1 cellular context compared by ENCODE assay signal in the genomic region with DNA sequence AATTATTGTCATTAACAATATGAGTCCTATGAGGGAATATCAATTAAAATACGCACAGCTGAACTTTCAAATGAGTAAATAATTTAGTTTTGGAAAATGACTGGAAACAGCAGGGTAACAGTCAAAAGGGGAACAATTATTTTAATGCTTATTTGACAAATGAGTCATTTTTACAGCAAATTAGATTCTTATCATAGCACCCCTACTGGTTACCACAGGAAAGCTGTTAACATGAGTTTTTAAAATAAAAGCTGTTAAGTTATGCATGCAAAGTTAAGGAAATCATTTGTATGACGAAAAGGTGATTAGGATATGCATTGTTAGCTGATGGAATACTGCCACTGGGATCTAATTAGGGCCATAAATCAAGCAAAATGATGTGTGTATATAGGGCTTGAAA.
TF ChIP-seq lines count a peak whose summit lies in the region.

No MANE protein-coding gene starts in this region.

TF ChIP-seq in IMR-90, 13 proteins besides CTCF, POLR2A, EP300 and RAD21 (continued from another document):
- TF ChIP-seq, protein P1, sequence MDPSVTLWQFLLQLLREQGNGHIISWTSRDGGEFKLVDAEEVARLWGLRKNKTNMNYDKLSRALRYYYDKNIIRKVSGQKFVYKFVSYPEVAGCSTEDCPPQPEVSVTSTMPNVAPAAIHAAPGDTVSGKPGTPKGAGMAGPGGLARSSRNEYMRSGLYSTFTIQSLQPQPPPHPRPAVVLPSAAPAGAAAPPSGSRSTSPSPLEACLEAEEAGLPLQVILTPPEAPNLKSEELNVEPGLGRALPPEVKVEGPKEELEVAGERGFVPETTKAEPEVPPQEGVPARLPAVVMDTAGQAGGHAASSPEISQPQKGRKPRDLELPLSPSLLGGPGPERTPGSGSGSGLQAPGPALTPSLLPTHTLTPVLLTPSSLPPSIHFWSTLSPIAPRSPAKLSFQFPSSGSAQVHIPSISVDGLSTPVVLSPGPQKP (IDR thresholded peaks at IDR 0.05; ENCODE audit: borderline replicate concordance, low read depth, low read length) = no peak
- TF ChIP-seq MXI1 (IDR thresholded peaks at IDR 0.05; ENCODE audit: borderline replicate concordance, low read depth, low read length) (no peak), CHD1 (IDR thresholded peaks at IDR 0.05; ENCODE audit: low read depth, low read length) (no peak), MAZ (IDR thresholded peaks at IDR 0.05; ENCODE audit: borderline replicate concordance, low read depth, low read length) (no peak)
